ENCODE assay signal across 14 cellular contexts in the genomic region with DNA sequence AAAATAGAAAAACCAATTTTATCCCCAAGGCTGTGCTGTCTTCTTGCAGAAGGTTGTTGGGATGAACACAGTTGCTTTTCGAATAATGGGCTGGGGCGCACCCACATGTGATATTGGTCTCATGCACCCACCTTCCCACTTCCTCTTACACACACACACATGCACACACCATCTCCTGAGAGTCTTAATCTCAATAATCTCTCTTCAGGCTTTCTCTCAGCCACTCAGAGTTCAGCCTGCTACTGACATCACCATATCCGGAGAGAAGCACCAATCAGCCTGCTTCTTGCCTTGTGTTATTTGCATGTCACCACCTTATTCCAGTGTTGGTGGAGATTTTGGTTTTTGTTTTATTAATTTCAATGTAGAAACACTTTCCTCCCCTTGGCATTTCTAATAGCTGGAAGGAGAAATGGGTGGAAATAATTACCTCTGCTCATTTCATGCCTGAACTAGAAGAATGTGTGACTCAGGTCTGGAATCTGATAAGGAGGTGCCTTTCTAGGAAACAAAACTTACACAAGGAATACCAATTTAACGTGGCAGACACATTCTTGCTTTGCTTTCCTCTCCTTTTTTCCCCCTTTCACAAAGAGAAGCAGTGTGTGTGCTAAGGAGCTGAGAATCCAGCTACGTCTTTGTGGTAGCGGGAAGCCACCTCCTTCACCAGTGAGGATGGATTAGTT.
DNase-seq lines count a peak whose midpoint lies in the region; ATAC-seq and TF ChIP-seq lines count a peak whose summit lies in the region.
"Had no signal": no experiment of that assay in that cellular context is flagged by ENCODE, and none has a peak within 500 bp of the region (broad histone marks: within the 10 kb centered on the region; RNA-seq: fewer than 3 reads in every experiment).

No MANE protein-coding gene starts in this region.

- H3K18ac ChIP-seq in H9 (ENCODE audit: insufficient read length, low read depth, low read length) (no peak overlapping the region), mesenchymal stem cell (ENCODE audit: low read depth in 1 of 2, low read length in 2 of 2) (no peak overlapping the region)

- H3K27me3 ChIP-seq in H9 (ENCODE audit: insufficient read depth, low read length): no peaks in the 10 kb centered on the region
- peaks cover 0 to 78% of the 10 kb centered on the region in 2 experiments for H3K27me3 ChIP-seq in mesenchymal stem cell (ENCODE audit: control insufficient read depth in 1 of 2, insufficient read depth in 1 of 2, low read length in 2 of 2)

- DNase-seq in activated CD4-positive, alpha-beta T cell treated with anti-CD3 and anti-CD28 coated beads for 36 hours: peak; percentile 16
- DNase-seq in activated CD4-positive, alpha-beta T cell treated with anti-CD3 and anti-CD28 coated beads for 4 hours: no peak
- DNase-seq in H9 (no peak), mesenchymal stem cell (peak; percentile 11), SHP77 treated with DMSO at 0.1 percent for 48 hours (lab: John Stamatoyannopoulos, UW) (no peak)
- DNase-seq in activated naive CD8-positive, alpha-beta T cell treated with anti-CD3 and anti-CD28 coated beads, Interleukin-2, amount 50 U/mL, for 24 hours: no peak
- DNase-seq: DMS153, heart left ventricle, midbrain, posterior cingulate gyrus had no signal

- TF ChIP-seq CTCF in H9 (conservative IDR thresholded peaks at IDR 0.05): no peak

- H3K27me3 Mint-ChIP-seq in activated CD4-positive, alpha-beta T cell treated with anti-CD3 and anti-CD28 coated beads for 36 hours: no peaks in the 10 kb centered on the region
- peaks cover 2% of the 10 kb centered on the region for H3K27me3 Mint-ChIP-seq in H9 (ENCODE audit: low read depth)
- no peaks in the 10 kb centered on the region for H3K27me3 Mint-ChIP-seq in activated naive CD8-positive, alpha-beta T cell treated with anti-CD3 and anti-CD28 coated beads, Interleukin-2, amount 50 U/mL, for 24 hours

- peak overlapping the region; percentile 11 for H4K5ac ChIP-seq in H9 (ENCODE audit: insufficient read length, low read depth, low read length)

- H2AK5ac ChIP-seq in H9 (ENCODE audit: insufficient read length, low read length) (no peak overlapping the region), mesenchymal stem cell (ENCODE audit: low read length, severe bottlenecking) (no peak overlapping the region)

- H3K79me2 ChIP-seq in H9 (ENCODE audit: insufficient read depth, low read length): no peaks in the 10 kb centered on the region

- H2AFZ ChIP-seq in H9 (ENCODE audit: low read length) (no peak overlapping the region), mesenchymal stem cell (ENCODE audit: low read depth, low read length) (no peak overlapping the region)

- intact Hi-C loops in activated CD4-positive, alpha-beta T cell treated with anti-CD3 and anti-CD28 coated beads for 36 hours (cut with DNase I, micrococcal nuclease): no loop called here

- H3K56ac ChIP-seq in H9 (ENCODE audit: insufficient read length, low read depth, low read length): no peak overlapping the region

- H4K8ac ChIP-seq in H9 (replicated peaks; ENCODE audit: insufficient read length, low read depth, low read length): no peak overlapping the region
- H4K8ac ChIP-seq in mesenchymal stem cell (ENCODE audit: low read length): peak overlapping the region; percentile 13

- no peak overlapping the region for H3T11ph ChIP-seq in H9 (ENCODE audit: low read length)

- no peaks in the 10 kb centered on the region for H3K23me2 ChIP-seq in H9 (ENCODE audit: insufficient read length, low read depth, low read length, poor library complexity, severe bottlenecking)

- H3K9me3 ChIP-seq in H9 (ENCODE audit: control insufficient read depth, low read depth, low read length): no peaks in the 10 kb centered on the region
- H3K9me3 ChIP-seq in mesenchymal stem cell (ENCODE audit: control insufficient read depth, low read length): no peaks in the 10 kb centered on the region
- H3K9me3 ChIP-seq: thoracic aorta had no signal

- H3K4me3 ChIP-seq in mesenchymal stem cell (ENCODE audit: insufficient read depth in 1 of 2, low read depth in 1 of 2, low read length in 2 of 2): no peak overlapping the region
- H3K4me3 ChIP-seq: heart left ventricle, thoracic aorta had no signal

- no peak overlapping the region for H3K4ac ChIP-seq in H9 (ENCODE audit: low read depth, low read length)
- no peak overlapping the region for H3K4ac ChIP-seq in mesenchymal stem cell (ENCODE audit: low read depth in 1 of 2, low read length in 2 of 2)

- no peak overlapping the region for H3K14ac ChIP-seq in H9 (ENCODE audit: insufficient read depth, low read length)
- no peak overlapping the region for H3K14ac ChIP-seq in mesenchymal stem cell (ENCODE audit: low read length in 2 of 2)

- no CpG with 5 or more reads among the region's 6 CpGs for WGBS in H9 (ENCODE audit: extremely low coverage, insufficient read length, low lambda C conversion rate)
- WGBS in mesenchymal stem cell: 96% methylated on average over 2 of the region's 6 CpGs

- H3K23ac ChIP-seq in H9 (ENCODE audit: insufficient read length, low read depth, low read length) (no peak overlapping the region), mesenchymal stem cell (ENCODE audit: low read length in 2 of 2) (no peak overlapping the region)

- peak overlapping the region; percentile 63 for H3K27ac Mint-ChIP-seq in activated CD4-positive, alpha-beta T cell treated with anti-CD3 and anti-CD28 coated beads for 36 hours
- H3K27ac Mint-ChIP-seq in H9: no peak overlapping the region
- H3K27ac Mint-ChIP-seq in activated naive CD8-positive, alpha-beta T cell treated with anti-CD3 and anti-CD28 coated beads, Interleukin-2, amount 50 U/mL, for 24 hours: peak overlapping the region; percentile 76

- no peaks in the 10 kb centered on the region for H3K36me3 ChIP-seq in mesenchymal stem cell (ENCODE audit: control insufficient read depth in 1 of 2, insufficient read depth in 2 of 2, low read depth in 1 of 2, low read length in 2 of 2)
- H3K36me3 ChIP-seq: heart left ventricle, thoracic aorta had no signal

- no peaks in the 10 kb centered on the region for H4K20me1 ChIP-seq in H9 (ENCODE audit: control insufficient read depth, insufficient read depth, insufficient read length)

- H2BK15ac ChIP-seq in H9 (ENCODE audit: low read depth, low read length): no peak overlapping the region
- H2BK15ac ChIP-seq in mesenchymal stem cell (ENCODE audit: low read depth, poor library complexity, severe bottlenecking): no peak overlapping the region

- H2BK120ac ChIP-seq in H9 (ENCODE audit: low read depth, low read length, poor library complexity, severe bottlenecking) (no peak overlapping the region), mesenchymal stem cell (ENCODE audit: low read depth, low read length) (no peak overlapping the region)

- H3K9ac ChIP-seq in H9 (ENCODE audit: extremely low read depth, insufficient read length, low read length) (no peak overlapping the region), mesenchymal stem cell (ENCODE audit: low read length) (no peak overlapping the region)

- POLR2A ChIA-PET in activated CD4-positive, alpha-beta T cell treated with anti-CD3 and anti-CD28 coated beads for 36 hours (lab: Charles Lee): no interaction called here

- H3K79me1 ChIP-seq in H9 (ENCODE audit: insufficient read depth, low read depth, low read length, poor library complexity, severe bottlenecking) (no peaks in the 10 kb centered on the region), mesenchymal stem cell (replicated peaks; ENCODE audit: low read length, poor library complexity, severe bottlenecking) (no peaks in the 10 kb centered on the region)

- H2BK5ac ChIP-seq in H9 (ENCODE audit: insufficient read length, low read length) (no peak overlapping the region), mesenchymal stem cell (ENCODE audit: low read depth, low read length, poor library complexity, severe bottlenecking) (no peak overlapping the region)

- H3K27ac ChIP-seq in H9 (ENCODE audit: insufficient read length, low read depth, low read length) (no peak overlapping the region), mesenchymal stem cell (ENCODE audit: low read length, poor library complexity, severe bottlenecking) (no peak overlapping the region)
- H3K27ac ChIP-seq: heart left ventricle, thoracic aorta had no signal

- no peaks in the 10 kb centered on the region for H3K36me3 Mint-ChIP-seq in activated CD4-positive, alpha-beta T cell treated with anti-CD3 and anti-CD28 coated beads for 36 hours (ENCODE audit: low read depth)
- peaks cover 0 to 4% (median 0%) of the 10 kb centered on the region in 3 experiments; a peak in 1 of 7 replicates for H3K36me3 Mint-ChIP-seq in H9 (ENCODE audit: insufficient read depth in 1 of 3, low read depth in 3 of 3)
- H3K36me3 Mint-ChIP-seq in activated naive CD8-positive, alpha-beta T cell treated with anti-CD3 and anti-CD28 coated beads, Interleukin-2, amount 50 U/mL, for 24 hours (ENCODE audit: low read depth): peaks cover 2% of the 10 kb centered on the region

- no peak overlapping the region for H2BK12ac ChIP-seq in H9 (ENCODE audit: insufficient read length, low read depth, low read length)
- H2BK12ac ChIP-seq in mesenchymal stem cell (ENCODE audit: low read length in 2 of 2): no peak overlapping the region

- peaks cover 72% of the 10 kb centered on the region for H3K4me1 Mint-ChIP-seq in activated CD4-positive, alpha-beta T cell treated with anti-CD3 and anti-CD28 coated beads for 36 hours
- peaks cover 4 to 7% of the 10 kb centered on the region in 2 experiments for H3K4me1 Mint-ChIP-seq in H9
- H3K4me1 Mint-ChIP-seq in activated naive CD8-positive, alpha-beta T cell treated with anti-CD3 and anti-CD28 coated beads, Interleukin-2, amount 50 U/mL, for 24 hours: peaks cover 86% of the 10 kb centered on the region

- no peak overlapping the region for H2BK20ac ChIP-seq in H9 (ENCODE audit: low read depth, low read length, poor library complexity, severe bottlenecking)

- H3K4me2 ChIP-seq in H9 (ENCODE audit: insufficient read depth, insufficient read length, low read length) (no peak overlapping the region), mesenchymal stem cell (ENCODE audit: low read length, poor library complexity, severe bottlenecking) (no peak overlapping the region)

- no peaks in the 10 kb centered on the region for H3K9me3 Mint-ChIP-seq in activated CD4-positive, alpha-beta T cell treated with anti-CD3 and anti-CD28 coated beads for 36 hours (ENCODE audit: low read depth)
- H3K9me3 Mint-ChIP-seq in H9: peaks cover 73 to 78% of the 10 kb centered on the region in 2 experiments
- H3K9me3 Mint-ChIP-seq in activated naive CD8-positive, alpha-beta T cell treated with anti-CD3 and anti-CD28 coated beads, Interleukin-2, amount 50 U/mL, for 24 hours: peaks cover 4% of the 10 kb centered on the region

- no peak overlapping the region for H3K4me3 Mint-ChIP-seq in activated CD4-positive, alpha-beta T cell treated with anti-CD3 and anti-CD28 coated beads for 36 hours
- no peak overlapping the region for H3K4me3 Mint-ChIP-seq in H9
- H3K4me3 Mint-ChIP-seq in activated naive CD8-positive, alpha-beta T cell treated with anti-CD3 and anti-CD28 coated beads, Interleukin-2, amount 50 U/mL, for 24 hours: no peak overlapping the region

- H4K91ac ChIP-seq in H9 (ENCODE audit: insufficient read length, low read depth, low read length) (no peak overlapping the region), mesenchymal stem cell (ENCODE audit: low read length) (no peak overlapping the region)

- CTCF ChIA-PET in activated CD4-positive, alpha-beta T cell treated with anti-CD3 and anti-CD28 coated beads for 36 hours (lab: Charles Lee): no interaction called here

- peak; percentile 42 for ATAC-seq in activated CD4-positive, alpha-beta T cell treated with anti-CD3 and anti-CD28 coated beads for 36 hours
- ATAC-seq in activated naive CD8-positive, alpha-beta T cell treated with anti-CD3 and anti-CD28 coated beads, Interleukin-2, amount 50 U/mL, for 24 hours: peak; percentile 35
- ATAC-seq in GM18868 (IDR thresholded peaks at IDR 0.05; ENCODE audit: unreplicated experiment): no peak
- ATAC-seq in HG02938 (IDR thresholded peaks at IDR 0.05; ENCODE audit: unreplicated experiment): no peak
- ATAC-seq: heart left ventricle, Right ventricle myocardium inferior had no signal

- H3K4me1 ChIP-seq in H9 (ENCODE audit: insufficient read depth, low read length): peaks cover 2% of the 10 kb centered on the region; the same call in 1 of the 2 replicates
- no peaks in the 10 kb centered on the region for H3K4me1 ChIP-seq in mesenchymal stem cell (ENCODE audit: control insufficient read depth, insufficient read depth, low read depth, low read length)

Comparison
In these comparisons a context has a peak if more than half of its experiments do, and no peak if none do; other contexts are left out.
1. DNase-seq: peak in activated CD4-positive, alpha-beta T cell treated with anti-CD3 and anti-CD28 coated beads for 36 hours (single experiment) and mesenchymal stem cell (single experiment); none in activated CD4-positive, alpha-beta T cell treated with anti-CD3 and anti-CD28 coated beads for 4 hours (0 of 2), H9 (single experiment), activated naive CD8-positive, alpha-beta T cell treated with anti-CD3 and anti-CD28 coated beads, Interleukin-2, amount 50 U/mL, for 24 hours (single experiment) and SHP77 treated with DMSO at 0.1 percent for 48 hours (single experiment).
2. ATAC-seq: peak in activated CD4-positive, alpha-beta T cell treated with anti-CD3 and anti-CD28 coated beads for 36 hours (single experiment) and activated naive CD8-positive, alpha-beta T cell treated with anti-CD3 and anti-CD28 coated beads, Interleukin-2, amount 50 U/mL, for 24 hours (single experiment); none in GM18868 (single experiment) and HG02938 (single experiment).
3. H3K27ac Mint-ChIP-seq: peak in activated CD4-positive, alpha-beta T cell treated with anti-CD3 and anti-CD28 coated beads for 36 hours (single experiment) and activated naive CD8-positive, alpha-beta T cell treated with anti-CD3 and anti-CD28 coated beads, Interleukin-2, amount 50 U/mL, for 24 hours (single experiment); none in H9 (0 of 3).